17 cellular contexts compared by ENCODE assay signal in genomic region chr13:87777395-87777794, GRCh38.
DNase-seq lines count a peak whose midpoint lies in the region; TF ChIP-seq lines count a peak whose summit lies in the region.
"Had no signal": no experiment of that assay in that cellular context is flagged by ENCODE, and none has a peak within 500 bp of the region (broad histone marks: within the 10 kb centered on the region; RNA-seq: fewer than 3 reads in every experiment).

No MANE protein-coding gene starts in this region.

- H3K79me2 ChIP-seq in SK-N-SH (ENCODE audit: insufficient read depth), result no peaks in the 10 kb centered on the region
- H3K79me2 ChIP-seq: hepatocyte had no signal

- no peaks in the 10 kb centered on the region for H3F3A ChIP-seq in SK-N-SH (replicated peaks; ENCODE audit: insufficient read depth)

- DNase-seq in HT-29 (ENCODE audit: low spot score) (peak; percentile 11), SK-N-SH (no peak), globus pallidus (ENCODE audit: low spot score) (peak; percentile 11), AG08395 (ENCODE audit: low spot score) (no peak), GF-D8 (lab: John Stamatoyannopoulos, UW) (no peak)
- no peak for DNase-seq in activated T-cell treated with anti-CD3 and anti-CD28 coated beads, Interleukin-2, amount 50 U/mL, for 48 hours
- no peak for DNase-seq in activated CD4-positive, alpha-beta T cell treated with anti-CD3 and anti-CD28 coated beads for 48 hours
- DNase-seq: activated CD4-positive, alpha-beta T cell treated with anti-CD3 and anti-CD28 coated beads, Interleukin-2, amount 50 U/mL, for 1 hour; activated T-cell treated with anti-CD3 and anti-CD28 coated beads, Interleukin-2, amount 50 U/mL, for 1 hour; colonic mucosa; DMS79 treated with DMSO at 0.1 percent for 48 hours; NCI-H1105; NCI-H345; T1000; testis had no signal

- peak overlapping the region in 6 of 11 experiments; percentile 5 to 39 (median 16); a peak in 3 of 22 replicates for H3K4me2 ChIP-seq in BLaER1 treated with 17β-estradiol and CSF1 and Interleukin-3, amounts not matched to agents 10 nM and 100 nM
- H3K4me2 ChIP-seq in SK-N-SH, result no peak overlapping the region
- H3K4me2 ChIP-seq: hepatocyte had no signal

- H3K4me3 ChIP-seq in BLaER1 treated with 17β-estradiol and CSF1 and Interleukin-3, amounts not matched to agents 10 nM and 100 nM, result no peak overlapping the region
- no peak overlapping the region for H3K4me3 ChIP-seq in SK-N-SH (ENCODE audit: low read depth in 2 of 2, low read length in 1 of 2)
- H3K4me3 ChIP-seq: colonic mucosa, hepatocyte, testis had no signal

- no peaks in the 10 kb centered on the region for H3K36me3 ChIP-seq in BLaER1 treated with 17β-estradiol and CSF1 and Interleukin-3, amounts not matched to agents 10 nM and 100 nM
- H3K36me3 ChIP-seq in SK-N-SH (replicated peaks in 1 of 2; ENCODE audit: control insufficient read depth in 1 of 2, insufficient read depth in 2 of 2, low read length in 1 of 2), result no peaks in the 10 kb centered on the region
- H3K36me3 ChIP-seq: colonic mucosa had no signal

- no peak for TF ChIP-seq EP300 in SK-N-SH (IDR thresholded peaks at IDR 0.05; ENCODE audit: borderline replicate concordance in 1 of 2, low read depth in 1 of 2, low read length in 1 of 2)

- POLR2A ChIA-PET in SK-N-SH (lab: Yijun Ruan, JAX), result no interaction called here

- no peaks in the 10 kb centered on the region for H3K9me3 ChIP-seq in BLaER1 treated with 17β-estradiol and CSF1 and Interleukin-3, amounts not matched to agents 10 nM and 100 nM (replicated peaks in 1 of 11)
- no peaks in the 10 kb centered on the region for H3K9me3 ChIP-seq in SK-N-SH
- H3K9me3 ChIP-seq: colonic mucosa, testis had no signal

- no peak for TF ChIP-seq CTCF in SK-N-SH (IDR thresholded peaks at IDR 0.05)

- H3K9ac ChIP-seq in BLaER1 treated with 17β-estradiol and CSF1 and Interleukin-3, amounts not matched to agents 10 nM and 100 nM, result no peak overlapping the region
- H3K9ac ChIP-seq in SK-N-SH, result no peak overlapping the region

- no peaks in the 10 kb centered on the region for H4K20me1 ChIP-seq in BLaER1 treated with 17β-estradiol and CSF1 and Interleukin-3, amounts not matched to agents 10 nM and 100 nM
- no peaks in the 10 kb centered on the region for H4K20me1 ChIP-seq in SK-N-SH (ENCODE audit: insufficient read depth)

- no peak overlapping the region for H2AFZ ChIP-seq in SK-N-SH (ENCODE audit: low read depth)
- H2AFZ ChIP-seq: hepatocyte had no signal

- CTCF ChIA-PET in SK-N-SH (lab: Yijun Ruan, JAX), result no interaction called here

- H3K27me3 ChIP-seq in BLaER1 treated with 17β-estradiol and CSF1 and Interleukin-3, amounts not matched to agents 10 nM and 100 nM, result no peaks in the 10 kb centered on the region
- H3K27me3 ChIP-seq in SK-N-SH (ENCODE audit: insufficient read depth), result no peaks in the 10 kb centered on the region
- H3K27me3 ChIP-seq: colonic mucosa, hepatocyte, testis had no signal

- H3K4me1 ChIP-seq in BLaER1 treated with 17β-estradiol and CSF1 and Interleukin-3, amounts not matched to agents 10 nM and 100 nM, result peaks cover 0 to 8% (median 0%) of the 10 kb centered on the region in 10 experiments; a peak in 5 of 20 replicates
- H3K4me1 ChIP-seq in SK-N-SH (ENCODE audit: control insufficient read depth in 1 of 2, insufficient read depth in 2 of 2, low read depth in 1 of 2, low read length in 1 of 2), result no peaks in the 10 kb centered on the region
- H3K4me1 ChIP-seq: colonic mucosa, testis had no signal

- H3K9me2 ChIP-seq in SK-N-SH, result no peaks in the 10 kb centered on the region

- no peak overlapping the region for H3K27ac ChIP-seq in BLaER1 treated with 17β-estradiol and CSF1 and Interleukin-3, amounts not matched to agents 10 nM and 100 nM
- H3K27ac ChIP-seq in SK-N-SH (ENCODE audit: low read depth in 2 of 2, low read length in 1 of 2), result no peak overlapping the region
- H3K27ac ChIP-seq: colonic mucosa, hepatocyte, testis had no signal

- TF ChIP-seq RAD21 in SK-N-SH (IDR thresholded peaks at IDR 0.05; ENCODE audit: low read length), result peak; percentile 25; the same call in 1 of the 2 replicates

- WGBS in SK-N-SH (ENCODE audit: low lambda C conversion rate), result 22% methylated on average over 3 of the region's 3 CpGs

TF ChIP-seq in SK-N-SH, 30 proteins besides CTCF, POLR2A, EP300 and RAD21:
- no peak for TF ChIP-seq MEF2A (IDR thresholded peaks at IDR 0.05; ENCODE audit: borderline replicate concordance, low read depth)
- no peak for TF ChIP-seq SIN3A (IDR thresholded peaks at IDR 0.05; ENCODE audit: borderline replicate concordance, low read depth, low read length)
- no peak for TF ChIP-seq TAF1 (IDR thresholded peaks at IDR 0.05; ENCODE audit: borderline replicate concordance, low read depth, low read length)
- no peak for TF ChIP-seq USF1 (IDR thresholded peaks at IDR 0.05; ENCODE audit: borderline replicate concordance, low read depth)
- TF ChIP-seq ELF1 (IDR thresholded peaks at IDR 0.05), result no peak
- TF ChIP-seq RXRA (IDR thresholded peaks at IDR 0.05; ENCODE audit: borderline replicate concordance, low read depth), result no peak
- no peak for TF ChIP-seq FOXM1 (IDR thresholded peaks at IDR 0.05; ENCODE audit: low read depth)
- TF ChIP-seq MXI1 (IDR thresholded peaks at IDR 0.05; ENCODE audit: low read depth, low read length), result no peak
- no peak for TF ChIP-seq FOXJ3 (CRISPR knock-in tag; IDR thresholded peaks at IDR 0.05)
- TF ChIP-seq FOSL2 (IDR thresholded peaks at IDR 0.05; ENCODE audit: borderline replicate concordance, low read depth), result no peak
- no peak for TF ChIP-seq CHD2 (IDR thresholded peaks at IDR 0.05; ENCODE audit: low read length, partially characterized antibody)
- no peak for TF ChIP-seq NRF1 (IDR thresholded peaks at IDR 0.05; ENCODE audit: low read depth, low read length)
- no peak for TF ChIP-seq REST (IDR thresholded peaks at IDR 0.05; ENCODE audit: low read depth, low read length)
- TF ChIP-seq RCOR1 (IDR thresholded peaks at IDR 0.05; ENCODE audit: low read length), result no peak
- no peak for TF ChIP-seq PBX3 (IDR thresholded peaks at IDR 0.05)
- TF ChIP-seq JUND (IDR thresholded peaks at IDR 0.05), result no peak
- no peak for TF ChIP-seq IRF3 (IDR thresholded peaks at IDR 0.05; ENCODE audit: low read depth, low read length)
- TF ChIP-seq MAX (IDR thresholded peaks at IDR 0.05; ENCODE audit: low read depth), result no peak
- no peak for TF ChIP-seq EZH2phosphoT487 (IDR thresholded peaks at IDR 0.05; ENCODE audit: borderline replicate concordance, low read depth)

Comparison
In these comparisons a context has a peak if more than half of its experiments do, and no peak if none do; other contexts are left out.
1. DNase-seq: peak in HT-29 (single experiment) and globus pallidus (single experiment); none in SK-N-SH (single experiment), activated T-cell treated with anti-CD3 and anti-CD28 coated beads, Interleukin-2, amount 50 U/mL, for 48 hours (0 of 2), AG08395 (single experiment), GF-D8 (single experiment) and activated CD4-positive, alpha-beta T cell treated with anti-CD3 and anti-CD28 coated beads for 48 hours (single experiment).